ENCODE assay signal across 10 cellular contexts in the genomic region with DNA sequence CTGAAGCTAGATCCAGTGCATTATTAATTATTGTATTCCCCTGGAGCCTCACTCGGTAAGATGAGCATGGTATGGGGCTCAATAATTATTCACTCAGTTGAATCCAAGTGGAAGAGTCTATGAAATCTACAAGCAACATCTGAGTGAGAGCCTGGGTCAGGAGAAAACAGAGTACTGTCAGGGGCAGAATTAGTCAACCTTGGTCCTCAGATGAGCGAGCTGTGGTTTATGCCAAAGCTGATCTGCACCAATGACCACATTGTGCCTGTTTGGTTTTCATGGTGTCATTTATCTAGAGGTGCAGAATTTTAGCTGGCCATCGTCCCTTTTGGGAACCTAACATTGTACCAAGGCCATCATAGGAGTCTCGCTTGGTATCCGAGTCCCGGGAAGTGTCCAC.
DNase-seq lines count a peak whose midpoint lies in the region; ATAC-seq and FAIRE-seq lines count a peak whose summit lies in the region.
"Had no signal": no experiment of that assay in that cellular context is flagged by ENCODE, and none has a peak within 500 bp of the region (broad histone marks: within the 10 kb centered on the region; RNA-seq: fewer than 3 reads in every experiment).

No MANE protein-coding gene starts in this region.

- H3K9me3 ChIP-seq in right cardiac atrium (ENCODE audit: control insufficient read depth, low read length) (no peaks in the 10 kb centered on the region), HAP-1 (no peaks in the 10 kb centered on the region)

- no peak overlapping the region for H3K27ac ChIP-seq in right cardiac atrium (ENCODE audit: low read length)
- H3K27ac ChIP-seq: parathyroid adenoma had no signal

- no peaks in the 10 kb centered on the region for H3K36me3 ChIP-seq in HAP-1 (replicated peaks)

- FAIRE-seq in GM18507 (lab: Jason Lieb, UNC): peak; percentile 47
- FAIRE-seq: D721Med had no signal

- H3K4me3 ChIP-seq in right cardiac atrium (ENCODE audit: low read length) (no peak overlapping the region), HAP-1 (no peak overlapping the region)

- ATAC-seq in GM21737 (IDR thresholded peaks at IDR 0.05; ENCODE audit: unreplicated experiment) (peak; percentile 81), HG03520 (IDR thresholded peaks at IDR 0.05; ENCODE audit: unreplicated experiment) (peak; percentile 90), right cardiac atrium (peak; percentile 45 to 56)

- DNase-seq in GM18507 (ENCODE audit: extremely low spot score, insufficient read length, low read depth) (no peak), right cardiac atrium (no peak), HAP-1 (ENCODE audit: low spot score in 2 of 2) (no peak), DMS153 (lab: John Stamatoyannopoulos, UW) (no peak)
- DNase-seq in effector CD4-positive, alpha-beta T cell: no peak
- DNase-seq in central memory CD4-positive, alpha-beta T cell: no peak

- H3K27me3 ChIP-seq in right cardiac atrium (ENCODE audit: control insufficient read depth, insufficient read depth) (no peaks in the 10 kb centered on the region), HAP-1 (ENCODE audit: low read depth) (peaks cover 5% of the 10 kb centered on the region; the same call in 1 of the 2 replicates)

- in situ Hi-C loops in HAP-1 (cut with MboI; ENCODE audit: low sequenced_read_pairs): no loop called here

- 65% methylated on average over 6 of the region's 6 CpGs for WGBS in right cardiac atrium

- intact Hi-C loops in right cardiac atrium (cut with DNase I): loop anchor here in 1 of 4 donors (10.0 kb wide), 1 partner anchor 63 kb away; no protein-coding TSS in a partner anchor

- no peaks in the 10 kb centered on the region for H3K4me1 ChIP-seq in right cardiac atrium (ENCODE audit: control insufficient read depth, insufficient read depth, low read length)
- no peaks in the 10 kb centered on the region for H3K4me1 ChIP-seq in HAP-1
- H3K4me1 ChIP-seq: parathyroid adenoma had no signal
